In genomic region chr1:15028117-15028516, GRCh38 we compare ENCODE assay signal across 9 cellular contexts.
DNase-seq lines count a peak whose midpoint lies in the region; ATAC-seq, FAIRE-seq and TF ChIP-seq lines count a peak whose summit lies in the region.
"Had no signal": no experiment of that assay in that cellular context is flagged by ENCODE, and none has a peak within 500 bp of the region (broad histone marks: within the 10 kb centered on the region; RNA-seq: fewer than 3 reads in every experiment).

No MANE protein-coding gene starts in this region.

- peak overlapping the region; percentile 45 for H3K4me2 ChIP-seq in smooth muscle cell

- DNase-seq in H54 (ENCODE audit: insufficient read length, low spot score) (peak; percentile 74), caudate nucleus (lab: John Stamatoyannopoulos, UW) (peak in 55 of 61 donors; percentile 6 to 81 (median 37)), iris pigment epithelial cell (ENCODE audit: low read depth) (peak; percentile 76), smooth muscle cell (lab: John Stamatoyannopoulos, UW; ENCODE audit: unreplicated experiment) (peak; percentile 28), prostate gland (ENCODE audit: low spot score) (no peak)
- no peak for DNase-seq in CD8-positive, alpha-beta T cell

- H3K27ac Mint-ChIP-seq in CD8-positive, alpha-beta T cell = no peak overlapping the region

- H3K79me2 ChIP-seq in smooth muscle cell (ENCODE audit: low read depth) = no peaks in the 10 kb centered on the region

- ATAC-seq in GM21717 (IDR thresholded peaks at IDR 0.05; ENCODE audit: unreplicated experiment) = no peak
- no peak for ATAC-seq in GM21390 (IDR thresholded peaks at IDR 0.05; ENCODE audit: unreplicated experiment)
- ATAC-seq in CD8-positive, alpha-beta T cell = no peak

- intact Hi-C loops in CD8-positive, alpha-beta T cell (cut with DNase I, micrococcal nuclease) = loop anchor here in 1 of 2 experiments (5.0 kb wide), 1 partner anchor 176 kb away; no protein-coding TSS in a partner anchor
- intact Hi-C loops in prostate gland (cut with DNase I) = loop anchor here (2.0 kb wide), 1 partner anchor 103 kb away; no protein-coding TSS in a partner anchor

- H2AFZ ChIP-seq in smooth muscle cell (ENCODE audit: low read depth) = no peak overlapping the region

- H3K4me1 ChIP-seq in smooth muscle cell (ENCODE audit: low read depth) (peaks cover 12% of the 10 kb centered on the region), prostate gland (replicated peaks) (no peaks in the 10 kb centered on the region)
- H3K4me1 ChIP-seq in CD8-positive, alpha-beta T cell (ENCODE audit: insufficient read depth, low read length) = no peaks in the 10 kb centered on the region

- H4K20me1 ChIP-seq in smooth muscle cell (ENCODE audit: low read depth) = no peaks in the 10 kb centered on the region

- no peaks in the 10 kb centered on the region for H3K36me3 Mint-ChIP-seq in CD8-positive, alpha-beta T cell

- H3K9me3 ChIP-seq in smooth muscle cell (replicated peaks; ENCODE audit: low read depth) = no peaks in the 10 kb centered on the region
- no peaks in the 10 kb centered on the region for H3K9me3 ChIP-seq in CD8-positive, alpha-beta T cell (ENCODE audit: low read length)
- H3K9me3 ChIP-seq in prostate gland = no peaks in the 10 kb centered on the region

- H3K9ac ChIP-seq in smooth muscle cell (ENCODE audit: low read depth) = peak overlapping the region; percentile 80

- POLR2A ChIA-PET in CD8-positive, alpha-beta T cell (lab: Charles Lee) = no interaction called here

- FAIRE-seq in H54 (lab: Jason Lieb, UNC) = peak; percentile 55
- FAIRE-seq: keratinocyte had no signal

- CTCF ChIA-PET in CD8-positive, alpha-beta T cell (lab: Charles Lee) = interaction anchor here (0.8 to 1.6 kb wide), 6 partner anchors 9 to 250 kb away, joined by 3 to 6 read pairs (median 3); no protein-coding TSS in a partner anchor

- no peaks in the 10 kb centered on the region for H3K36me3 ChIP-seq in smooth muscle cell (ENCODE audit: low read depth)
- H3K36me3 ChIP-seq in CD8-positive, alpha-beta T cell (ENCODE audit: insufficient read depth, low read length) = no peaks in the 10 kb centered on the region
- no peaks in the 10 kb centered on the region for H3K36me3 ChIP-seq in prostate gland

- H3K4me3 Mint-ChIP-seq in CD8-positive, alpha-beta T cell = no peak overlapping the region

- H3K27ac ChIP-seq in caudate nucleus (ENCODE audit: low read depth, low read length) = peak overlapping the region; percentile 52
- peak overlapping the region; percentile 95 for H3K27ac ChIP-seq in smooth muscle cell (ENCODE audit: low read depth)
- H3K27ac ChIP-seq in CD8-positive, alpha-beta T cell (ENCODE audit: low read depth, low read length) = no peak overlapping the region
- H3K27ac ChIP-seq in prostate gland = no peak overlapping the region

- no peaks in the 10 kb centered on the region for H3K9me3 Mint-ChIP-seq in CD8-positive, alpha-beta T cell

- TF ChIP-seq POLR2A in H54 (IDR thresholded peaks at IDR 0.05; ENCODE audit: low read depth, low read length) (no peak), prostate gland (IDR thresholded peaks at IDR 0.05) (no peak)

- H3K27me3 ChIP-seq in smooth muscle cell (ENCODE audit: low read depth) (no peaks in the 10 kb centered on the region), prostate gland (replicated peaks; ENCODE audit: insufficient read depth) (no peaks in the 10 kb centered on the region)
- H3K27me3 ChIP-seq in CD8-positive, alpha-beta T cell (ENCODE audit: insufficient read depth, low read length) = no peaks in the 10 kb centered on the region

- no peak for TF ChIP-seq CTCF in smooth muscle cell (IDR thresholded peaks at IDR 0.05; ENCODE audit: borderline replicate concordance, insufficient read depth, poor library complexity, severe bottlenecking)
- TF ChIP-seq CTCF in CD8-positive, alpha-beta T cell (IDR thresholded peaks at IDR 0.05) = no peak
- no peak for TF ChIP-seq CTCF in prostate gland (IDR thresholded peaks at IDR 0.05)

- peaks cover 2% of the 10 kb centered on the region for H3K27me3 Mint-ChIP-seq in CD8-positive, alpha-beta T cell (ENCODE audit: low read depth)

- H3K4me3 ChIP-seq in smooth muscle cell = no peak overlapping the region
- H3K4me3 ChIP-seq in CD8-positive, alpha-beta T cell (ENCODE audit: low read depth, low read length) = no peak overlapping the region
- no peak overlapping the region for H3K4me3 ChIP-seq in prostate gland

- H3F3A ChIP-seq in smooth muscle cell (ENCODE audit: low read depth) = peaks cover 8% of the 10 kb centered on the region

- 15% methylated on average over 5 of the region's 5 CpGs for WGBS in smooth muscle cell (ENCODE audit: low lambda C conversion rate)
- 60% methylated on average over 5 of the region's 5 CpGs for WGBS in prostate gland

- H3K4me1 Mint-ChIP-seq in CD8-positive, alpha-beta T cell (ENCODE audit: low read depth) = no peaks in the 10 kb centered on the region

Comparison
In these comparisons a context has a peak if more than half of its experiments do, and no peak if none do; other contexts are left out.
1. DNase-seq: peak in H54 (single experiment), caudate nucleus (55 of 61), iris pigment epithelial cell (single experiment) and smooth muscle cell (single experiment); none in CD8-positive, alpha-beta T cell (0 of 7) and prostate gland (single experiment).
2. H3K27ac ChIP-seq: peak in caudate nucleus (single experiment) and smooth muscle cell (single experiment); none in CD8-positive, alpha-beta T cell (single experiment) and prostate gland (0 of 2).